ENCODE assay signal across 12 cellular contexts in genomic region chr2:234426616-234427015, GRCh38.
DNase-seq lines count a peak whose midpoint lies in the region; ATAC-seq and TF ChIP-seq lines count a peak whose summit lies in the region.
"Had no signal": no experiment of that assay in that cellular context is flagged by ENCODE, and none has a peak within 500 bp of the region (broad histone marks: within the 10 kb centered on the region; RNA-seq: fewer than 3 reads in every experiment).

No MANE protein-coding gene starts in this region.

- CTCF ChIA-PET in OCI-LY7 (lab: Charles Lee; ENCODE audit: unreplicated experiment): interaction anchor here (0.7 to 1.0 kb wide), 2 partner anchors 25 to 69 kb away, joined by 3 to 4 read pairs; no protein-coding TSS in a partner anchor

- peak overlapping the region; percentile 53; the same call in 1 of the 2 replicates for H2AFZ ChIP-seq in OCI-LY7 (ENCODE audit: low read length)
- H2AFZ ChIP-seq: parathyroid adenoma had no signal

- H3K9me3 ChIP-seq in OCI-LY7 (ENCODE audit: low read length) (no peaks in the 10 kb centered on the region), esophagus squamous epithelium (no peaks in the 10 kb centered on the region), upper lobe of right lung (no peaks in the 10 kb centered on the region), suprapubic skin (no peaks in the 10 kb centered on the region)

- ATAC-seq in upper lobe of right lung: peak; percentile 31

- no peaks in the 10 kb centered on the region for H3K9me2 ChIP-seq in OCI-LY7 (ENCODE audit: insufficient read depth, low read length)

- TF ChIP-seq CTCF in OCI-LY7 (conservative IDR thresholded peaks at IDR 0.05; ENCODE audit: low read length) (no peak), esophagus squamous epithelium (IDR thresholded peaks at IDR 0.05) (no peak), upper lobe of right lung (IDR thresholded peaks at IDR 0.05) (no peak), suprapubic skin (IDR thresholded peaks at IDR 0.05) (no peak)

- BruUV-seq in OCI-LY7 (replicated peaks; lab: Mats Ljungman, UMichigan): no TSS peak

- peaks cover 70% of the 10 kb centered on the region for H3K4me1 ChIP-seq in OCI-LY7 (ENCODE audit: insufficient read depth, low read length, poor library complexity, severe bottlenecking)
- H3K4me1 ChIP-seq in esophagus squamous epithelium: peaks cover 19 to 59% (median 29%) of the 10 kb centered on the region in 3 donors
- H3K4me1 ChIP-seq in upper lobe of right lung: peaks cover 23% of the 10 kb centered on the region
- peaks cover 25% of the 10 kb centered on the region for H3K4me1 ChIP-seq in suprapubic skin
- H3K4me1 ChIP-seq: parathyroid adenoma had no signal

- peak overlapping the region; percentile 65 for H3K4me2 ChIP-seq in OCI-LY7 (ENCODE audit: low read length)

- no peaks in the 10 kb centered on the region for H4K20me1 ChIP-seq in OCI-LY7 (ENCODE audit: insufficient read depth, low read length)

- peak; percentile 37 for DNase-seq in stimulated activated CD4-positive, alpha-beta T cell treated with anti-CD3 and anti-CD28 coated beads, Interleukin-15, amount 100 ng/mL, for 24 hours
- DNase-seq in stimulated activated CD4-positive, alpha-beta T cell treated with anti-CD3 and anti-CD28 coated beads, Interleukin-4, amount 100 ng/mL, for 24 hours: no peak
- DNase-seq in OCI-LY7 (ENCODE audit: low spot score) (peak; percentile 45), esophagus squamous epithelium (lab: John Stamatoyannopoulos, UW) (no peak), upper lobe of right lung (no peak), SW480 (ENCODE audit: low spot score) (no peak), DMS 273 treated with DMSO at 0.1 percent for 48 hours (lab: John Stamatoyannopoulos, UW) (no peak), suprapubic skin (ENCODE audit: low spot score in 2 of 2) (no peak)
- DNase-seq: AML-193, HFFc6, NCI-H510A had no signal

- no peaks in the 10 kb centered on the region for H3K36me3 ChIP-seq in OCI-LY7 (ENCODE audit: insufficient read depth, low read length)
- no peaks in the 10 kb centered on the region for H3K36me3 ChIP-seq in esophagus squamous epithelium
- H3K36me3 ChIP-seq in upper lobe of right lung: no peaks in the 10 kb centered on the region
- no peaks in the 10 kb centered on the region for H3K36me3 ChIP-seq in suprapubic skin

- peak overlapping the region; percentile 35 for H3K4me3 ChIP-seq in OCI-LY7 (ENCODE audit: low read depth, low read length, poor library complexity, severe bottlenecking)
- no peak overlapping the region for H3K4me3 ChIP-seq in esophagus squamous epithelium
- H3K4me3 ChIP-seq in upper lobe of right lung: no peak overlapping the region
- H3K4me3 ChIP-seq in suprapubic skin: no peak overlapping the region

- TF ChIP-seq EP300 in suprapubic skin (IDR thresholded peaks at IDR 0.05): no peak

- no peaks in the 10 kb centered on the region for H3K27me3 ChIP-seq in esophagus squamous epithelium
- H3K27me3 ChIP-seq in upper lobe of right lung: no peaks in the 10 kb centered on the region
- no peaks in the 10 kb centered on the region for H3K27me3 ChIP-seq in suprapubic skin

- TF ChIP-seq POLR2A in esophagus squamous epithelium (IDR thresholded peaks at IDR 0.05) (no peak), suprapubic skin (IDR thresholded peaks at IDR 0.05) (no peak)

- POLR2A ChIA-PET in OCI-LY7 (lab: Charles Lee): interaction anchor here (0.5 to 6.5 kb wide), 23 partner anchors 9 to 1365 kb away, joined by 3 to 55 read pairs (median 5); no protein-coding TSS in a partner anchor

- intact Hi-C loops in OCI-LY7 (cut with micrococcal nuclease; ENCODE audit: unreplicated experiment) (loop anchor here (1.0 to 2.0 kb wide), 5 partner anchors 18 to 132 kb away; no protein-coding TSS in a partner anchor), esophagus squamous epithelium (cut with DNase I) (no loop called here), upper lobe of right lung (cut with DNase I) (no loop called here)

- 85% methylated on average over 3 of the region's 4 CpGs; no CpG with 5 or more reads in 1 of the 2 donors for WGBS in esophagus squamous epithelium, 2 donors
- 58% methylated on average over 3 of the region's 4 CpGs for WGBS in suprapubic skin

- no peaks in the 10 kb centered on the region for H3K79me2 ChIP-seq in OCI-LY7 (ENCODE audit: insufficient read depth, low read depth, low read length)
- H3K79me2 ChIP-seq: parathyroid adenoma had no signal

- H3K27ac ChIP-seq in OCI-LY7 (ENCODE audit: low read depth, low read length, poor library complexity, severe bottlenecking) (peak overlapping the region; percentile 94), esophagus squamous epithelium (peak overlapping the region; percentile 37 to 78 (median 44)), upper lobe of right lung (peak overlapping the region; percentile 61), suprapubic skin (no peak overlapping the region)
- H3K27ac ChIP-seq: parathyroid adenoma had no signal

Comparison
In these comparisons a context has a peak if more than half of its experiments do, and no peak if none do; other contexts are left out.
1. DNase-seq: peak in stimulated activated CD4-positive, alpha-beta T cell treated with anti-CD3 and anti-CD28 coated beads, Interleukin-15, amount 100 ng/mL, for 24 hours (single experiment) and OCI-LY7 (single experiment); none in stimulated activated CD4-positive, alpha-beta T cell treated with anti-CD3 and anti-CD28 coated beads, Interleukin-4, amount 100 ng/mL, for 24 hours (single experiment), esophagus squamous epithelium (single experiment), upper lobe of right lung (single experiment), SW480 (single experiment), DMS 273 treated with DMSO at 0.1 percent for 48 hours (single experiment) and suprapubic skin (0 of 2).